25 cellular contexts compared by ENCODE assay signal in genomic region chr13:85255978-85256377, GRCh38.
"Had no signal": no experiment of that assay in that cellular context is flagged by ENCODE, and none has a peak within 500 bp of the region (broad histone marks: within the 10 kb centered on the region; RNA-seq: fewer than 3 reads in every experiment).

No MANE protein-coding gene starts in this region.

- H3K27ac ChIP-seq: ascending aorta, body of pancreas had no signal

- ATAC-seq: activated CD8-positive, alpha-beta T cell treated with anti-CD3 and anti-CD28 coated beads, Interleukin-2, amount 10 ng/mL, durations not matched to agents 7 days and 5 days; body of pancreas; K562; Panc1; WTC11 had no signal

- DNase-seq: activated CD4-positive, alpha-beta T cell treated with anti-CD3 and anti-CD28 coated beads for 48 hours; activated CD4-positive, alpha-beta T cell treated with anti-CD3 and anti-CD28 coated beads, Interleukin-2, amount 50 U/mL, for 4 hours; activated CD4-positive, CD25-positive, alpha-beta regulatory T cell treated with anti-CD3 and anti-CD28 coated beads, Interleukin-2, amount 50 U/mL, for 72 hours; activated CD8-positive, alpha-beta T cell treated with anti-CD3 and anti-CD28 coated beads, Interleukin-2, amount 10 ng/mL, durations not matched to agents 7 days and 5 days; activated effector memory CD4-positive, alpha-beta T cell treated with Interleukin-2 at 50 U/mL for 16 hours; activated naive CD4-positive, alpha-beta T cell; activated T-cell treated with anti-CD3 and anti-CD28 coated beads, Interleukin-2, amount 50 U/mL, for 24 hours; amniotic stem cell; body of pancreas; central memory CD4-positive, alpha-beta T cell; Kasumi-1; NCI-H1694; NCI-H2029 treated with DMSO at 0.1 percent for 48 hours; NCI-H2171; NCI-H2227 treated with DMSO at 0.1 percent for 48 hours; NCI-H446 treated with DMSO at 0.1 percent for 48 hours; NCI-H524 treated with DMSO at 0.1 percent for 48 hours; NCI-H82; OCI-M1; Right ventricle myocardium superior; RPMI8226 had no signal

- H3K36me3 ChIP-seq: ascending aorta had no signal

- H3K4me3 ChIP-seq: ascending aorta, body of pancreas, K562 had no signal

- H3K9me3 ChIP-seq: ascending aorta, body of pancreas had no signal

- H3K4me1 ChIP-seq: ascending aorta, body of pancreas had no signal

- H3K27me3 ChIP-seq: ascending aorta, body of pancreas had no signal
